ENCODE assay signal across 12 cellular contexts in the genomic region with DNA sequence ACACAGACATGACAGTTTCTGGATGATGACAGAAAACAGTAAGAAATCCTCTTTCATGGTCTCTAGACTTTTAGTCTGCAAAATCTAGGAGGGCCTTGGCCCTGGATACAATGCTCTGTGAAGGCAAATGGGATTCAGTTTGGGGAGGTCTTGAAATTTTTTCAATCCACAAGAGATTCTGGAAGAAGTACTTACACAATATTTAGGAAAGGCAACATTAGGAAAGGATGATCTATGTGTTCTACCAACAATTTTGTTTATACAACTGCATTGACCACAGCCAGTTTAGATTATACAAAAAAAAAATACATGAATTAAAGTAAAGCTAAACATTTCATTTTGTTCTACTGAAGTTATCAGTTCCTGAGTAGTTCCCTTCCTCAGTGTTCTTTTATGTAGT.
DNase-seq lines count a peak whose midpoint lies in the region; TF ChIP-seq lines count a peak whose summit lies in the region.
"Had no signal": no experiment of that assay in that cellular context is flagged by ENCODE, and none has a peak within 500 bp of the region (broad histone marks: within the 10 kb centered on the region; RNA-seq: fewer than 3 reads in every experiment).

No MANE protein-coding gene starts in this region.

- H3K4me3 ChIP-seq in AG10803 (ENCODE audit: low read length) (no peak overlapping the region), adipocyte (ENCODE audit: low read length) (no peak overlapping the region)
- H3K4me3 ChIP-seq: BLaER1, GM23248, HAP-1 had no signal

- H3K9me3 ChIP-seq in adipocyte (ENCODE audit: control insufficient read depth, low read length): no peaks in the 10 kb centered on the region
- H3K9me3 ChIP-seq: BLaER1, HAP-1 had no signal

- H3K27me3 ChIP-seq in adipocyte (replicated peaks; ENCODE audit: control insufficient read depth, insufficient read depth, low read length): no peaks in the 10 kb centered on the region
- H3K27me3 ChIP-seq: BLaER1 had no signal

- no peaks in the 10 kb centered on the region for H3K36me3 ChIP-seq in adipocyte (ENCODE audit: control insufficient read depth, insufficient read depth, low read length, severe bottlenecking)
- H3K36me3 ChIP-seq: BLaER1, HAP-1 had no signal

- peaks cover 11% of the 10 kb centered on the region for H3K4me1 ChIP-seq in adipocyte (ENCODE audit: control insufficient read depth, insufficient read depth, low read length)
- H3K4me1 ChIP-seq: BLaER1 had no signal

- DNase-seq in AG10803 (ENCODE audit: low read depth) (peak; percentile 15), adipocyte (ENCODE audit: low read depth) (peak; percentile 47), fibroblast of peridontal ligament (ENCODE audit: extremely low read depth) (peak; percentile 82), DMS114 treated with DMSO at 0.1 percent for 48 hours (lab: John Stamatoyannopoulos, UW; ENCODE audit: unreplicated experiment) (no peak), NCI-H1694 treated with DMSO at 0.1 percent for 48 hours (lab: John Stamatoyannopoulos, UW) (no peak)
- DNase-seq in activated CD4-positive, alpha-beta T cell treated with anti-CD3 and anti-CD28 coated beads, Interleukin-2, amount 50 U/mL, for 4 hours: no peak
- DNase-seq: ACHN; CD4-positive, alpha-beta memory T cell; GF-D8; GM23248 had no signal

- H3K9ac ChIP-seq in adipocyte (ENCODE audit: low read length): no peak overlapping the region
- H3K9ac ChIP-seq: BLaER1, GM23248 had no signal

- TF ChIP-seq CTCF in AG10803 (conservative IDR thresholded peaks at IDR 0.05; ENCODE audit: low read length): no peak

Comparison
In these comparisons a context has a peak if more than half of its experiments do, and no peak if none do; other contexts are left out.
1. DNase-seq: peak in AG10803 (single experiment), adipocyte (single experiment) and fibroblast of peridontal ligament (single experiment); none in DMS114 treated with DMSO at 0.1 percent for 48 hours (single experiment), NCI-H1694 treated with DMSO at 0.1 percent for 48 hours (single experiment) and activated CD4-positive, alpha-beta T cell treated with anti-CD3 and anti-CD28 coated beads, Interleukin-2, amount 50 U/mL, for 4 hours (0 of 2).